In the genomic region with DNA sequence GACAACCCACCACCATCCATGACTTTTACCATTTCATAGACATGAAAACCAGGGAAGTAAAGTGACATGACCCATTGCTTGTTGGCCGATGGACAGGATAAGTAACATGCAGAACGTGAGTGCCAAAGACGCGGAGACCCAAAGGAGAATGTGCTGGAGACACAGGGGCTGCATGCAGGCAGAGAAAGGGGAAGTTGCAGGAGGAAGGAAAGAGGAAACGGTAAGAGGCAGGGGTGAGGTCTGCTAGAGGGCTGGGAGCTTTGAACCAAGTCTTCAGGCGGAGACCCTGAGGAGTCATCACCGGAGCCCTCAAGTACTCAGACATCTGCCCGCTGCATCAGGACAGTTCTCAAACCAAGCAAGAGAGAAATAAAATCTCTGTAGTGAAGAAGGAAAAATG, we compare ENCODE assay signal across 16 cellular contexts. TPM values are rescaled to one million over a fixed set of nuclear protein-coding genes. Genes with fewer than 3 reads are reported as not detected.
DNase-seq lines count a peak whose midpoint lies in the region; ATAC-seq and TF ChIP-seq lines count a peak whose summit lies in the region.
"Had no signal": no experiment of that assay in that cellular context is flagged by ENCODE, and none has a peak within 500 bp of the region (broad histone marks: within the 10 kb centered on the region; RNA-seq: fewer than 3 reads in every experiment).

No MANE protein-coding gene starts in this region.

- H3K4me1 Mint-ChIP-seq in activated B cell treated with CpG ODN at 0.5 μM for 24 hours (peaks cover 33% of the 10 kb centered on the region), nephron (peaks cover 75% of the 10 kb centered on the region)
- H3K4me1 Mint-ChIP-seq: activated naive CD4-positive, alpha-beta T cell treated with anti-CD3 and anti-CD28 coated beads, Interleukin-2, amount 10 ng/mL, durations not matched to agents 7 days and 5 days; stimulated activated effector memory CD8-positive, alpha-beta T cell treated with anti-CD3 and anti-CD28 coated beads, Interleukin-12 subunit alpha, Interleukin-12 subunit beta, amount 100 ng/mL, for 72 hours had no signal

- CTCF ChIA-PET in activated B cell treated with CpG ODN at 0.5 μM for 24 hours (lab: Charles Lee), result no interaction called here

- DNase-seq in CD1c-positive myeloid dendritic cell (ENCODE audit: extremely low spot score) (peak; percentile 54), NB4 (ENCODE audit: low read depth) (peak; percentile 87), activated B cell treated with CpG ODN at 0.5 μM for 24 hours (no peak), SHP77 treated with DMSO at 0.1 percent for 48 hours (lab: John Stamatoyannopoulos, UW) (no peak), NCI-H1694 (lab: John Stamatoyannopoulos, UW) (no peak)
- DNase-seq in stimulated activated CD8-positive, alpha-beta memory T cell treated with anti-CD3 and anti-CD28 coated beads, Interleukin-4, amount 100 ng/mL, for 48 hours, result no peak
- DNase-seq in activated naive CD4-positive, alpha-beta T cell treated with Interleukin-2 at 50 U/mL for 16 hours, result no peak
- DNase-seq: activated CD4-positive, alpha-beta T cell treated with anti-CD3 and anti-CD28 coated beads for 4 hours; activated naive CD4-positive, alpha-beta T cell treated with anti-CD3 and anti-CD28 coated beads, Interleukin-2, amount 10 ng/mL, durations not matched to agents 7 days and 5 days; H9; left ventricle myocardium superior; NCI-H446 treated with DMSO at 0.1 percent for 48 hours; T-helper 1 cell had no signal

- TF ChIP-seq POLR2A in NB4 (IDR thresholded peaks at IDR 0.05; ENCODE audit: extremely low read depth, insufficient read length), result no peak

- H3K27me3 Mint-ChIP-seq in activated B cell treated with CpG ODN at 0.5 μM for 24 hours (no peaks in the 10 kb centered on the region), nephron (ENCODE audit: low read depth) (peaks cover 6% of the 10 kb centered on the region)

- no peak overlapping the region for H3K27ac Mint-ChIP-seq in activated B cell treated with CpG ODN at 0.5 μM for 24 hours
- H3K27ac Mint-ChIP-seq in nephron, result peak overlapping the region; percentile 62 to 99 (median 98)
- H3K27ac Mint-ChIP-seq: H9; stimulated activated effector memory CD8-positive, alpha-beta T cell treated with anti-CD3 and anti-CD28 coated beads, Interleukin-12 subunit alpha, Interleukin-12 subunit beta, amount 100 ng/mL, for 72 hours had no signal

- H3K36me3 Mint-ChIP-seq in activated B cell treated with CpG ODN at 0.5 μM for 24 hours (ENCODE audit: low read depth) (no peaks in the 10 kb centered on the region), nephron (ENCODE audit: low read depth) (no peaks in the 10 kb centered on the region)
- H3K36me3 Mint-ChIP-seq: activated naive CD4-positive, alpha-beta T cell treated with anti-CD3 and anti-CD28 coated beads, Interleukin-2, amount 10 ng/mL, durations not matched to agents 7 days and 5 days had no signal

- H3K4me3 Mint-ChIP-seq in activated B cell treated with CpG ODN at 0.5 μM for 24 hours (peak overlapping the region; percentile 16), nephron (no peak overlapping the region)
- H3K4me3 Mint-ChIP-seq: activated naive CD4-positive, alpha-beta T cell treated with anti-CD3 and anti-CD28 coated beads, Interleukin-2, amount 10 ng/mL, durations not matched to agents 7 days and 5 days; H9; neural crest cell; stimulated activated effector memory CD8-positive, alpha-beta T cell treated with anti-CD3 and anti-CD28 coated beads, Interleukin-12 subunit alpha, Interleukin-12 subunit beta, amount 100 ng/mL, for 72 hours had no signal

- POLR2A ChIA-PET in activated B cell treated with CpG ODN at 0.5 μM for 24 hours (lab: Charles Lee), result interaction anchor here (0.5 to 0.6 kb wide), 2 partner anchors 14 to 36 kb away, joined by 3 read pairs; no protein-coding TSS in a partner anchor

- H3K9me3 Mint-ChIP-seq in activated B cell treated with CpG ODN at 0.5 μM for 24 hours, result no peaks in the 10 kb centered on the region
- H3K9me3 Mint-ChIP-seq in nephron, result no peaks in the 10 kb centered on the region
- H3K9me3 Mint-ChIP-seq: activated naive CD4-positive, alpha-beta T cell treated with anti-CD3 and anti-CD28 coated beads, Interleukin-2, amount 10 ng/mL, durations not matched to agents 7 days and 5 days; H9; neural crest cell; stimulated activated effector memory CD8-positive, alpha-beta T cell treated with anti-CD3 and anti-CD28 coated beads, Interleukin-12 subunit alpha, Interleukin-12 subunit beta, amount 100 ng/mL, for 72 hours had no signal

- intact Hi-C loops in activated B cell treated with CpG ODN at 0.5 μM for 24 hours (cut with micrococcal nuclease), result loop anchor here (1.0 to 10.0 kb wide), 3 partner anchors 11 to 88 kb away; a partner anchor contains a TSS

- TF ChIP-seq CTCF in NB4 (IDR thresholded peaks at IDR 0.05; ENCODE audit: low read depth, low read length), result no peak
- no peak for TF ChIP-seq CTCF in activated B cell treated with CpG ODN at 0.5 μM for 24 hours (IDR thresholded peaks at IDR 0.05)
- TF ChIP-seq CTCF in nephron (IDR thresholded peaks at IDR 0.05; ENCODE audit: unreplicated experiment in 3 of 3), result no peak

- peak; percentile 93 for ATAC-seq in activated B cell treated with CpG ODN at 0.5 μM for 24 hours (ENCODE audit: low read depth)
- ATAC-seq: left ventricle myocardium superior; stimulated activated effector memory CD8-positive, alpha-beta T cell treated with anti-CD3 and anti-CD28 coated beads, Interleukin-12 subunit alpha, Interleukin-12 subunit beta, amount 100 ng/mL, for 72 hours had no signal

- H3K4me3 ChIP-seq in NB4 (ENCODE audit: low read depth, low read length), result no peak overlapping the region

RNA-seq across cellular contexts. Expression of a gene that starts 34.9 kb away (rescaled TPM):
- total RNA-seq in activated B cell treated with CpG ODN at 0.5 μM for 24 hours, result 18.5 and 18.7 TPM in 2 replicates

Comparison
In these comparisons a context has a peak if more than half of its experiments do, and no peak if none do; other contexts are left out.
1. DNase-seq: peak in CD1c-positive myeloid dendritic cell (single experiment) and NB4 (single experiment); none in activated B cell treated with CpG ODN at 0.5 μM for 24 hours (single experiment), stimulated activated CD8-positive, alpha-beta memory T cell treated with anti-CD3 and anti-CD28 coated beads, Interleukin-4, amount 100 ng/mL, for 48 hours (single experiment), SHP77 treated with DMSO at 0.1 percent for 48 hours (single experiment), activated naive CD4-positive, alpha-beta T cell treated with Interleukin-2 at 50 U/mL for 16 hours (single experiment) and NCI-H1694 (single experiment).